ENCODE assay signal across 1 cellular context in the genomic region with DNA sequence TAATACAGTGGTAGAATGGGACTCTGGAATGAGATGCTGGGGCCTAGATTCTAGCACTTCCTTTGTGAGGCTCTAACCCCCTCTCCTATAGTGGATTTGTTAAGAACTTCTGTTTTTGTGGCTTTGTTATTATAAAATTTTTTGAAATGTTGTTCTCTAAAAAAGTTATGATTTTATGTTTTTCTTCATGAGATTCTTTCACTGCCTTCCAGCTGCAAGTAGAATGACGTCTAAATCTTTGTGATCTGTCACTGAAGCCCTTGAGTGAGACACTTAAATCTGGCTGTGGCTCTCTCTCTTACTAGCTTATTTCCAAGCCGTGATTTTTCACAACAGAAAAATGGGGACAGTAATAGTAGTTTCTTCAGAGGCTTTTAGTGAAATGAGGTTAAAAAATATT.
TF ChIP-seq lines count a peak whose summit lies in the region.

No MANE protein-coding gene starts in this region.

TF ChIP-seq in GM12878, 131 proteins besides CTCF, POLR2A, EP300 and RAD21:
- TF ChIP-seq, protein P1, sequence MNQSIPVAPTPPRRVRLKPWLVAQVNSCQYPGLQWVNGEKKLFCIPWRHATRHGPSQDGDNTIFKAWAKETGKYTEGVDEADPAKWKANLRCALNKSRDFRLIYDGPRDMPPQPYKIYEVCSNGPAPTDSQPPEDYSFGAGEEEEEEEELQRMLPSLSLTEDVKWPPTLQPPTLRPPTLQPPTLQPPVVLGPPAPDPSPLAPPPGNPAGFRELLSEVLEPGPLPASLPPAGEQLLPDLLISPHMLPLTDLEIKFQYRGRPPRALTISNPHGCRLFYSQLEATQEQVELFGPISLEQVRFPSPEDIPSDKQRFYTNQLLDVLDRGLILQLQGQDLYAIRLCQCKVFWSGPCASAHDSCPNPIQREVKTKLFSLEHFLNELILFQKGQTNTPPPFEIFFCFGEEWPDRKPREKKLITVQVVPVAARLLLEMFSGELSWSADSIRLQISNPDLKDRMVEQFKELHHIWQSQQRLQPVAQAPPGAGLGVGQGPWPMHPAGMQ (IDR thresholded peaks at IDR 0.05; ENCODE audit: borderline replicate concordance): no peak
- no peak for TF ChIP-seq FOXK2 (IDR thresholded peaks at IDR 0.05)
- TF ChIP-seq, protein P2, sequence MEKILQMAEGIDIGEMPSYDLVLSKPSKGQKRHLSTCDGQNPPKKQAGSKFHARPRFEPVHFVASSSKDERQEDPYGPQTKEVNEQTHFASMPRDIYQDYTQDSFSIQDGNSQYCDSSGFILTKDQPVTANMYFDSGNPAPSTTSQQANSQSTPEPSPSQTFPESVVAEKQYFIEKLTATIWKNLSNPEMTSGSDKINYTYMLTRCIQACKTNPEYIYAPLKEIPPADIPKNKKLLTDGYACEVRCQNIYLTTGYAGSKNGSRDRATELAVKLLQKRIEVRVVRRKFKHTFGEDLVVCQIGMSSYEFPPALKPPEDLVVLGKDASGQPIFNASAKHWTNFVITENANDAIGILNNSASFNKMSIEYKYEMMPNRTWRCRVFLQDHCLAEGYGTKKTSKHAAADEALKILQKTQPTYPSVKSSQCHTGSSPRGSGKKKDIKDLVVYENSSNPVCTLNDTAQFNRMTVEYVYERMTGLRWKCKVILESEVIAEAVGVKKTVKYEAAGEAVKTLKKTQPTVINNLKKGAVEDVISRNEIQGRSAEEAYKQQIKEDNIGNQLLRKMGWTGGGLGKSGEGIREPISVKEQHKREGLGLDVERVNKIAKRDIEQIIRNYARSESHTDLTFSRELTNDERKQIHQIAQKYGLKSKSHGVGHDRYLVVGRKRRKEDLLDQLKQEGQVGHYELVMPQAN (conservative IDR thresholded peaks at IDR 0.05): no peak
- no peak for TF ChIP-seq CHD1 (IDR thresholded peaks at IDR 0.05; ENCODE audit: low read depth, low read length)
- TF ChIP-seq ZNF24 (IDR thresholded peaks at IDR 0.05): no peak
- TF ChIP-seq BRCA1 (IDR thresholded peaks at IDR 0.05; ENCODE audit: low read depth, low read length): no peak
- TF ChIP-seq NFXL1 (IDR thresholded peaks at IDR 0.05; ENCODE audit: borderline replicate concordance): no peak
- TF ChIP-seq CBFB (IDR thresholded peaks at IDR 0.05; ENCODE audit: low read depth): no peak
- no peak for TF ChIP-seq BMI1 (IDR thresholded peaks at IDR 0.05; ENCODE audit: borderline replicate concordance)
- no peak for TF ChIP-seq TBL1XR1 (IDR thresholded peaks at IDR 0.05; ENCODE audit: low read depth, low read length)
- TF ChIP-seq ZBED1 (IDR thresholded peaks at IDR 0.05; ENCODE audit: borderline replicate concordance): no peak
- no peak for TF ChIP-seq JUND (IDR thresholded peaks at IDR 0.05; ENCODE audit: low read depth, low read length)
- TF ChIP-seq PAX8 (IDR thresholded peaks at IDR 0.05): no peak
- TF ChIP-seq PAX5 (IDR thresholded peaks at IDR 0.05; ENCODE audit: borderline replicate concordance, low read depth, low read length): no peak
- no peak for TF ChIP-seq YY1 (IDR thresholded peaks at IDR 0.05; ENCODE audit: low read depth, low read length)
- TF ChIP-seq SRF (IDR thresholded peaks at IDR 0.05; ENCODE audit: low read depth in 2 of 2, low read length in 2 of 2): no peak
TF ChIP-seq in GM12878: peak in this region for 0.
